Comparison of ENCODE assay signal across 1 cellular context in genomic region chr14:49950275-49951250, GRCh38.
TF ChIP-seq lines count a peak whose summit lies in the region.

No MANE protein-coding gene starts in this region.

TF ChIP-seq in GM23338, 12 proteins besides CTCF, POLR2A, EP300 and RAD21 (continued from another document):
- no peak for TF ChIP-seq REST (IDR thresholded peaks at IDR 0.05; ENCODE audit: unreplicated experiment)
- TF ChIP-seq ZNF462 (CRISPR knock-in tag; IDR thresholded peaks at IDR 0.05) = no peak
- TF ChIP-seq ZNF114 (CRISPR knock-in tag; IDR thresholded peaks at IDR 0.05) = no peak
- no peak for TF ChIP-seq ZNF331 (CRISPR knock-in tag; IDR thresholded peaks at IDR 0.05; ENCODE audit: low read depth)
- TF ChIP-seq JUNB (IDR thresholded peaks at IDR 0.05; ENCODE audit: unreplicated experiment) = no peak
- TF ChIP-seq ETS1 (IDR thresholded peaks at IDR 0.05) = no peak
- no peak for TF ChIP-seq POLR2AphosphoS5 (IDR thresholded peaks at IDR 0.05; ENCODE audit: low read depth)
